Comparison of ENCODE assay signal across 11 cellular contexts in the genomic region with DNA sequence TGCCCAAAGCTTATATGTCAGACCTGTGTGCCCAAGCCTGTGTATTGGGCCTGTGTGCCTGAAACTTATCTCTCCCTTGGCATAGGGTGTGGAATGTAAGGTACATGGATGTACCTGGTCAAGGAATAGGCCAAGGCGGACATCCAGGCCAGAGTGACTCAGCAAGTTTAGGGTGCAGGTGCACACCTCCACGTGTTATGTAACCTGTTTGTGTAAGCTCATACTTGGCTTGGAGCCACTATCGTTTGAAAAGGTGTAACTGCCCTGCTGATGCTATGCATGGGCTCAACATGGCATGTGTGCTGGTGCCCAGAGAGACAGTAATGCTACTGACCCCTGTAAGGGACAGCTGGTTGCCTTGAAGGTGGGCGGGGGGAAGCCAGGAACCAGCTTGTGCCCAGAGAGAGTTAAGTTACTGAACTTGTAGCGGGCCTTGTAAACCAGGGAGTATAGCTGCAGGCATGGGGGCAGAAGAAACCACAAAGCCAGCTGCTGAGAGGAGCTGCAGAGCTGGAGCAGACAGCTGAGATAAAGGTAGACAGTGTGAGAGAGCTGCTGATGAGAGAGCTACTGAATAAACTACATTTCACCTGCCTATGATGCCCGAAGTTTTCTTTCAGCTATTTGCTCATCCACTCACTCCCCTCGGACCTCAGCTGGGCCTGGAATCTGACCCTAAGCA.
"Had no signal": no experiment of that assay in that cellular context is flagged by ENCODE, and none has a peak within 500 bp of the region (broad histone marks: within the 10 kb centered on the region; RNA-seq: fewer than 3 reads in every experiment).

No MANE protein-coding gene starts in this region.

- H3K27me3 Mint-ChIP-seq: activated T-helper 17 cell treated with anti-CD3 and anti-CD28 coated beads, Interleukin-2, amount 50 U/mL, for 72 hours; central memory CD8-positive, alpha-beta T cell; effector memory CD8-positive, alpha-beta T cell had no signal

- H3K9me3 Mint-ChIP-seq: activated naive CD4-positive, alpha-beta T cell treated with anti-CD3 and anti-CD28 coated beads for 36 hours; activated T-helper 17 cell treated with anti-CD3 and anti-CD28 coated beads, Interleukin-2, amount 50 U/mL, for 72 hours had no signal

- H3K4me1 ChIP-seq: adrenal gland, gastroesophageal sphincter, parathyroid adenoma, thyroid gland, uterus had no signal

- ATAC-seq: activated T-helper 17 cell treated with anti-CD3 and anti-CD28 coated beads, Interleukin-2, amount 50 U/mL, for 72 hours; effector memory CD8-positive, alpha-beta T cell; gastroesophageal sphincter had no signal

- H3K27ac ChIP-seq: adrenal gland, gastroesophageal sphincter, parathyroid adenoma, thyroid gland, uterus had no signal

- DNase-seq: activated CD4-positive, alpha-beta T cell treated with anti-CD3 and anti-CD28 coated beads, Interleukin-2, amount 50 U/mL, for 1 hour; activated naive CD4-positive, alpha-beta T cell treated with anti-CD3 and anti-CD28 coated beads for 36 hours; activated T-cell treated with anti-CD3 and anti-CD28 coated beads for 4 hours; adrenal gland; effector memory CD8-positive, alpha-beta T cell; thyroid gland; uterus had no signal

- H3K27ac Mint-ChIP-seq: activated naive CD4-positive, alpha-beta T cell treated with anti-CD3 and anti-CD28 coated beads for 36 hours; activated T-helper 17 cell treated with anti-CD3 and anti-CD28 coated beads, Interleukin-2, amount 50 U/mL, for 72 hours; effector memory CD8-positive, alpha-beta T cell had no signal

- H3K4me3 Mint-ChIP-seq: activated naive CD4-positive, alpha-beta T cell treated with anti-CD3 and anti-CD28 coated beads for 36 hours; activated T-helper 17 cell treated with anti-CD3 and anti-CD28 coated beads, Interleukin-2, amount 50 U/mL, for 72 hours; central memory CD8-positive, alpha-beta T cell; effector memory CD8-positive, alpha-beta T cell had no signal

- H3K4me3 ChIP-seq: adrenal gland, gastroesophageal sphincter, thyroid gland, uterus had no signal

- H3K4me1 Mint-ChIP-seq: activated T-helper 17 cell treated with anti-CD3 and anti-CD28 coated beads, Interleukin-2, amount 50 U/mL, for 72 hours; central memory CD8-positive, alpha-beta T cell had no signal

- H3K9me3 ChIP-seq: adrenal gland, gastroesophageal sphincter, thyroid gland, uterus had no signal

- H3K27me3 ChIP-seq: adrenal gland, gastroesophageal sphincter, thyroid gland, uterus had no signal

- H3K36me3 ChIP-seq: adrenal gland, gastroesophageal sphincter, thyroid gland, uterus had no signal
